In the genomic region with DNA sequence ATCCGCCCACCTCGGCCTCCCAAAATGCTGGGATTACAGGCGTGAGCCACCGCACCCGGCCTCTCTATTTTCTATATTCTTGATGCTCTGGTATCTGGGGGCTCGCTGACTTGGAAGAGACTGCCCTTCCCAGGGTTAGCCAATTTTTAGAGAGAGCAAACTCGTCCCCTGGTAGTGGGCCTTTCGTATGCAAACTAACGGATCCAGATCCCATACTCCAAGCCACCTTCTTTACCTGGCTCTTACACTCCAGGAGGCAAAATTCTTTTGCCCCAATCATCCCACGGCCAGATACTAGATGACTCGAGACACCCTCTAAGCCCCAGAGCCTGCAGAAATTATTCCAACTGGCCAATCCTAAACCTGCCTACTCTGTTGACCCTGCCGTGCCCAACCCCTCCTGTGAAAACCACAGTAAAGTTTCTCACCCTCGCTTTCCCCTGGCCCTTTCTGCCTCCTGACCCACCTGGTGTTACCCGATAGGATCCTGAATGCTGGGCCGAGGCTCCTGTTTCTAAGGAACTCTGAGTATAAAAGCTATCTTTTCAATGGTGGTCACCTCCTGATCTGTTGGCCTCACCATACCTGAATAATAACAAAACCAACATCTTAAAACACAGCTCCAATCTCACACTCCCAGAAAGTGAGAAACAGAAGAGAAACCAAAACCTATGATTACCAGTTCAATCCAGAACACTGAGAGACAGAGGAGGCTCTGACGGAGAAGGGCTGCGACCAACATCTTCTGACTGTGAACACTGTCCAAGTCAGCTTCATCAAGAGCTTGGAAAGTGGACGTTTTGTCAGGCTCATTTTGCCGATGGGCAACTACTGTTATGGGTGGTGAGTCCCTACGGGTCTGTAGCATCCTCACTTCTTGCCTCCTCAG, we compare ENCODE assay signal across 13 cellular contexts. TPM values are rescaled to one million over a fixed set of nuclear protein-coding genes. Genes with fewer than 3 reads are reported as not detected.
DNase-seq lines count a peak whose midpoint lies in the region; ATAC-seq and TF ChIP-seq lines count a peak whose summit lies in the region.
"Had no signal": no experiment of that assay in that cellular context is flagged by ENCODE, and none has a peak within 500 bp of the region (broad histone marks: within the 10 kb centered on the region; RNA-seq: fewer than 3 reads in every experiment).

No MANE protein-coding gene starts in this region.

- H3K36me3 Mint-ChIP-seq in endodermal cell (ENCODE audit: low read depth): no peaks in the 10 kb centered on the region
- no peaks in the 10 kb centered on the region for H3K36me3 Mint-ChIP-seq in activated CD8-positive, alpha-beta T cell treated with anti-CD3 and anti-CD28 coated beads, Interleukin-2, amount 10 ng/mL, durations not matched to agents 7 days and 5 days (ENCODE audit: low read depth)
- H3K36me3 Mint-ChIP-seq in effector memory CD8-positive, alpha-beta T cell (ENCODE audit: insufficient read depth): no peaks in the 10 kb centered on the region

- peaks cover 18% of the 10 kb centered on the region for H3K4me1 Mint-ChIP-seq in endodermal cell
- no peaks in the 10 kb centered on the region for H3K4me1 Mint-ChIP-seq in activated CD8-positive, alpha-beta T cell treated with anti-CD3 and anti-CD28 coated beads, Interleukin-2, amount 10 ng/mL, durations not matched to agents 7 days and 5 days (ENCODE audit: low read depth)
- no peaks in the 10 kb centered on the region for H3K4me1 Mint-ChIP-seq in effector memory CD8-positive, alpha-beta T cell (ENCODE audit: low read depth in 2 of 2)

- H3K36me3 ChIP-seq in endodermal cell (ENCODE audit: control insufficient read depth, insufficient read depth, low read length) (no peaks in the 10 kb centered on the region), mucosa of descending colon (ENCODE audit: low read depth) (no peaks in the 10 kb centered on the region)
- H3K36me3 ChIP-seq: left ventricle myocardium inferior had no signal

- H3K4me1 ChIP-seq in endodermal cell (ENCODE audit: control insufficient read depth, insufficient read depth, low read length): no peaks in the 10 kb centered on the region
- no peaks in the 10 kb centered on the region for H3K4me1 ChIP-seq in mucosa of descending colon (ENCODE audit: low read depth)
- H3K4me1 ChIP-seq: left ventricle myocardium inferior had no signal

- peaks cover 9% of the 10 kb centered on the region for H3K9me3 Mint-ChIP-seq in endodermal cell
- H3K9me3 Mint-ChIP-seq in activated CD8-positive, alpha-beta T cell treated with anti-CD3 and anti-CD28 coated beads, Interleukin-2, amount 10 ng/mL, durations not matched to agents 7 days and 5 days (ENCODE audit: insufficient read depth): no peaks in the 10 kb centered on the region
- H3K9me3 Mint-ChIP-seq in effector memory CD8-positive, alpha-beta T cell: no peaks in the 10 kb centered on the region

- no peaks in the 10 kb centered on the region for H3K27me3 Mint-ChIP-seq in endodermal cell (ENCODE audit: insufficient read depth)
- peaks cover 32% of the 10 kb centered on the region for H3K27me3 Mint-ChIP-seq in activated CD8-positive, alpha-beta T cell treated with anti-CD3 and anti-CD28 coated beads, Interleukin-2, amount 10 ng/mL, durations not matched to agents 7 days and 5 days (ENCODE audit: low read depth)
- H3K27me3 Mint-ChIP-seq in effector memory CD8-positive, alpha-beta T cell: peaks cover 0 to 33% of the 10 kb centered on the region in 2 donors

- no peaks in the 10 kb centered on the region for H3K9me3 ChIP-seq in endodermal cell (ENCODE audit: control insufficient read depth, low read length)
- H3K9me3 ChIP-seq in mucosa of descending colon: no peaks in the 10 kb centered on the region

- H3K27me3 ChIP-seq in endodermal cell (ENCODE audit: control insufficient read depth, insufficient read depth, low read length, poor library complexity, severe bottlenecking): no peaks in the 10 kb centered on the region

- H3K9ac ChIP-seq in endodermal cell (ENCODE audit: extremely low read depth, low read length, poor library complexity, severe bottlenecking): no peak overlapping the region

- H3K27ac Mint-ChIP-seq in endodermal cell: peak overlapping the region; percentile 20
- H3K27ac Mint-ChIP-seq in activated CD8-positive, alpha-beta T cell treated with anti-CD3 and anti-CD28 coated beads, Interleukin-2, amount 10 ng/mL, durations not matched to agents 7 days and 5 days: no peak overlapping the region
- H3K27ac Mint-ChIP-seq in effector memory CD8-positive, alpha-beta T cell: no peak overlapping the region

- no peak overlapping the region for H3K4me3 Mint-ChIP-seq in endodermal cell
- H3K4me3 Mint-ChIP-seq in activated CD8-positive, alpha-beta T cell treated with anti-CD3 and anti-CD28 coated beads, Interleukin-2, amount 10 ng/mL, durations not matched to agents 7 days and 5 days: no peak overlapping the region
- no peak overlapping the region for H3K4me3 Mint-ChIP-seq in effector memory CD8-positive, alpha-beta T cell

- no peak overlapping the region for H3K27ac ChIP-seq in endodermal cell (ENCODE audit: low read depth, low read length)
- H3K27ac ChIP-seq: C4-2B, left ventricle myocardium inferior had no signal

- 93 to 94% methylated on average over 20 of the region's 20 CpGs for WGBS in endodermal cell (ENCODE audit: insufficient coverage in 1 of 2, insufficient read length in 1 of 2), 2 experiments

- H3K4me3 ChIP-seq in endodermal cell (ENCODE audit: low read length): no peak overlapping the region
- H3K4me3 ChIP-seq in mucosa of descending colon: no peak overlapping the region
- H3K4me3 ChIP-seq: K562, left ventricle myocardium inferior had no signal

- intact Hi-C loops in mucosa of descending colon (cut with DNase I, micrococcal nuclease): no loop called here

- POLR2A ChIA-PET in activated CD8-positive, alpha-beta T cell treated with anti-CD3 and anti-CD28 coated beads, Interleukin-2, amount 10 ng/mL, durations not matched to agents 7 days and 5 days (lab: Charles Lee): no interaction called here

- DNase-seq in endodermal cell (no peak), left lobe of liver (ENCODE audit: low spot score) (no peak), mucosa of descending colon (no peak)
- DNase-seq in activated CD8-positive, alpha-beta T cell treated with anti-CD3 and anti-CD28 coated beads, Interleukin-2, amount 10 ng/mL, durations not matched to agents 7 days and 5 days: no peak
- DNase-seq in effector memory CD8-positive, alpha-beta T cell: no peak
- DNase-seq: left ventricle myocardium inferior, NCI-H345 had no signal

- CTCF ChIA-PET in activated CD8-positive, alpha-beta T cell treated with anti-CD3 and anti-CD28 coated beads, Interleukin-2, amount 10 ng/mL, durations not matched to agents 7 days and 5 days (lab: Charles Lee): no interaction called here

- TF ChIP-seq CTCF in endodermal cell (conservative IDR thresholded peaks at IDR 0.05) (no peak), mucosa of descending colon (IDR thresholded peaks at IDR 0.05) (no peak)

- ATAC-seq in GM18511 (IDR thresholded peaks at IDR 0.05; ENCODE audit: unreplicated experiment): peak; percentile 99
- peak; percentile 96 for ATAC-seq in GM21526 (IDR thresholded peaks at IDR 0.05; ENCODE audit: low FRiP score, unreplicated experiment)
- ATAC-seq in HG03108 (IDR thresholded peaks at IDR 0.05; ENCODE audit: unreplicated experiment): peak; percentile 76
- no peak for ATAC-seq in activated CD8-positive, alpha-beta T cell treated with anti-CD3 and anti-CD28 coated beads, Interleukin-2, amount 10 ng/mL, durations not matched to agents 7 days and 5 days
- ATAC-seq in effector memory CD8-positive, alpha-beta T cell (replicated peaks): no peak
- ATAC-seq in left lobe of liver: no peak
- ATAC-seq in mucosa of descending colon: no peak
- ATAC-seq: esophagus mucosa, K562 had no signal

RNA-seq across cellular contexts. Expression of a gene that starts 57.6 kb away (rescaled TPM):
- total RNA-seq in endodermal cell (100 to 1,000 TPM; 138 to 207 TPM), left lobe of liver (3.7 TPM), mucosa of descending colon (100 to 1,000 TPM in 1 of 3 donors, 10 to 100 TPM in 2; 11.2 to 104 (median 16.3) TPM)
- 164 TPM for polyA plus RNA-seq in endodermal cell (2013, experiment 1 of 2)
- 157 TPM for polyA plus RNA-seq in endodermal cell (2013, experiment 2 of 2)
- under 1 TPM; 0.50 to 0.91 TPM for total RNA-seq in activated CD8-positive, alpha-beta T cell treated with anti-CD3 and anti-CD28 coated beads, Interleukin-2, amount 10 ng/mL, durations not matched to agents 7 days and 5 days
- polyA plus RNA-seq: K562 had no signal

Comparison
In these comparisons a context has a peak if more than half of its experiments do, and no peak if none do; other contexts are left out.
1. ATAC-seq: peak in GM18511 (single experiment), GM21526 (single experiment) and HG03108 (single experiment); none in activated CD8-positive, alpha-beta T cell treated with anti-CD3 and anti-CD28 coated beads, Interleukin-2, amount 10 ng/mL, durations not matched to agents 7 days and 5 days (single experiment), effector memory CD8-positive, alpha-beta T cell (single experiment), left lobe of liver (single experiment) and mucosa of descending colon (single experiment).